ENCODE assay signal across 23 cellular contexts in the genomic region with DNA sequence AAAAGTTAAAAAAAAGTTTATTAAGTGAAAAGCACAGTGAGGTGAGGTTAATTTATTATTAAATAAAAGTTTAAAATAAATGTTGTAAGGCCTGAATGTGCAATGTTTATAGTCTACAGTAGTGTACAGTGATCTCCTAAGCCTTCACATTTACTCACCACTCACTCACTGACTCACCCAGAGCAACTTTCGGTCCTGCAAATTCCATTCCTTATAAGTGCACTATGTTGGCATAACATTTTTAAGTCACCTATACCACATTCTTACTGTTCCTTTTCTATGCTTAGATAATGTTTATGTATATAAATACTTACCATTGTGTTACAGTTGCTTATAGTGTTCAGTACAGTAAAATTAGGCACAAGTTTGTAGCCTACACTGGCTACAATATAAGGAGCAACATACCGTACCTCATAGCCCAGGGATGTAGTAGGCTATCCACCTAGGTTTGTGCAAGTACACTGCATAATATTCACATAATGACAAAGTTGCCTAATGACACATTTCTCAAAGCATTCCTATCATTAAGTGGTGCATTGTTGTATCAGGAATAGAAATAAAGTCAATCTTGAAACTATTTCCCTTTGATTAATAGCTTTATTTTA.
DNase-seq lines count a peak whose midpoint lies in the region; ATAC-seq, FAIRE-seq and TF ChIP-seq lines count a peak whose summit lies in the region.
"Had no signal": no experiment of that assay in that cellular context is flagged by ENCODE, and none has a peak within 500 bp of the region (broad histone marks: within the 10 kb centered on the region; RNA-seq: fewer than 3 reads in every experiment).

No MANE protein-coding gene starts in this region.

- H3K27me3 ChIP-seq in cardiac muscle cell = no peaks in the 10 kb centered on the region
- no peaks in the 10 kb centered on the region for H3K27me3 ChIP-seq in astrocyte (ENCODE audit: insufficient read depth, low read length)
- no peaks in the 10 kb centered on the region for H3K27me3 ChIP-seq in colonic mucosa
- H3K27me3 ChIP-seq: thyroid gland had no signal

- peaks cover 11% of the 10 kb centered on the region for H3K4me1 Mint-ChIP-seq in astrocyte (ENCODE audit: low read depth, unreplicated experiment)
- no peaks in the 10 kb centered on the region for H3K4me1 Mint-ChIP-seq in nephron progenitor cell
- H3K4me1 Mint-ChIP-seq: central memory CD8-positive, alpha-beta T cell; stimulated activated effector memory CD8-positive, alpha-beta T cell treated with anti-CD3 and anti-CD28 coated beads, Interleukin-12 subunit alpha, Interleukin-12 subunit beta, amount 100 ng/mL, for 72 hours; WTC11 had no signal

- intact Hi-C loops in left cardiac atrium (cut with DNase I) = no loop called here
- intact Hi-C loops in colonic mucosa (cut with DNase I) = no loop called here

- H3K36me3 Mint-ChIP-seq in astrocyte (ENCODE audit: low read depth, unreplicated experiment) (no peaks in the 10 kb centered on the region), nephron progenitor cell (ENCODE audit: low read depth) (no peaks in the 10 kb centered on the region)
- H3K36me3 Mint-ChIP-seq: activated naive CD4-positive, alpha-beta T cell treated with anti-CD3 and anti-CD28 coated beads, Interleukin-2, amount 50 U/mL, for 72 hours; stimulated activated effector memory CD8-positive, alpha-beta T cell treated with anti-CD3 and anti-CD28 coated beads, Interleukin-12 subunit alpha, Interleukin-12 subunit beta, amount 100 ng/mL, for 72 hours; WTC11 had no signal

- H3K27me3 Mint-ChIP-seq in astrocyte (ENCODE audit: low read depth, unreplicated experiment) (no peaks in the 10 kb centered on the region), nephron progenitor cell (ENCODE audit: low read depth, poor library complexity) (no peaks in the 10 kb centered on the region)
- H3K27me3 Mint-ChIP-seq: activated CD8-positive, alpha-beta T cell treated with anti-CD3 and anti-CD28 coated beads for 36 hours; central memory CD8-positive, alpha-beta T cell; effector memory CD8-positive, alpha-beta T cell had no signal

- H3K9ac ChIP-seq in astrocyte (ENCODE audit: low read length) (no peak overlapping the region), colonic mucosa (ENCODE audit: low read depth in 2 of 2, low read length in 2 of 2) (no peak overlapping the region)

- peak overlapping the region; percentile 67 for H3K27ac Mint-ChIP-seq in astrocyte (ENCODE audit: unreplicated experiment)
- H3K27ac Mint-ChIP-seq in nephron progenitor cell = no peak overlapping the region
- H3K27ac Mint-ChIP-seq: activated CD8-positive, alpha-beta T cell treated with anti-CD3 and anti-CD28 coated beads for 36 hours; activated naive CD4-positive, alpha-beta T cell treated with anti-CD3 and anti-CD28 coated beads, Interleukin-2, amount 50 U/mL, for 72 hours; effector memory CD8-positive, alpha-beta T cell; stimulated activated effector memory CD8-positive, alpha-beta T cell treated with anti-CD3 and anti-CD28 coated beads, Interleukin-12 subunit alpha, Interleukin-12 subunit beta, amount 100 ng/mL, for 72 hours; WTC11 had no signal

- H3K9me3 Mint-ChIP-seq in astrocyte (ENCODE audit: unreplicated experiment) (no peaks in the 10 kb centered on the region), nephron progenitor cell (no peaks in the 10 kb centered on the region)
- H3K9me3 Mint-ChIP-seq: WTC11 had no signal

- H3K9me3 ChIP-seq in cardiac muscle cell (ENCODE audit: low read depth) (no peaks in the 10 kb centered on the region), astrocyte (ENCODE audit: insufficient read depth, low read depth, low read length) (no peaks in the 10 kb centered on the region), colonic mucosa (no peaks in the 10 kb centered on the region)
- H3K9me3 ChIP-seq: thyroid gland had no signal

- H2AFZ ChIP-seq in astrocyte (ENCODE audit: low read depth, low read length) = peak overlapping the region; percentile 50

- H4K20me1 ChIP-seq in astrocyte (ENCODE audit: insufficient read depth, low read length) = no peaks in the 10 kb centered on the region

- no peak for ATAC-seq in left cardiac atrium
- ATAC-seq: activated CD8-positive, alpha-beta T cell treated with anti-CD3 and anti-CD28 coated beads for 36 hours; activated naive CD4-positive, alpha-beta T cell treated with anti-CD3 and anti-CD28 coated beads, Interleukin-2, amount 50 U/mL, for 72 hours; effector memory CD8-positive, alpha-beta T cell; left lobe of liver; stimulated activated effector memory CD8-positive, alpha-beta T cell treated with anti-CD3 and anti-CD28 coated beads, Interleukin-12 subunit alpha, Interleukin-12 subunit beta, amount 100 ng/mL, for 72 hours; WTC11 had no signal

- H3K4me3 ChIP-seq in cardiac muscle cell = no peak overlapping the region
- no peak overlapping the region for H3K4me3 ChIP-seq in astrocyte (ENCODE audit: insufficient read depth, low read depth, low read length)
- no peak overlapping the region for H3K4me3 ChIP-seq in foreskin fibroblast (ENCODE audit: low read depth in 1 of 2, low read length in 2 of 2)
- H3K4me3 ChIP-seq in colonic mucosa = no peak overlapping the region
- H3K4me3 ChIP-seq: thyroid gland had no signal

- FAIRE-seq in astrocyte (lab: Jason Lieb, UNC) = no peak

- peak overlapping the region; percentile 67 for H3K4me2 ChIP-seq in astrocyte (ENCODE audit: low read length)

- H3K4me3 Mint-ChIP-seq in astrocyte (ENCODE audit: unreplicated experiment) = no peak overlapping the region
- no peak overlapping the region for H3K4me3 Mint-ChIP-seq in nephron progenitor cell
- H3K4me3 Mint-ChIP-seq: activated CD8-positive, alpha-beta T cell treated with anti-CD3 and anti-CD28 coated beads for 36 hours; central memory CD8-positive, alpha-beta T cell; effector memory CD8-positive, alpha-beta T cell; stimulated activated effector memory CD8-positive, alpha-beta T cell treated with anti-CD3 and anti-CD28 coated beads, Interleukin-12 subunit alpha, Interleukin-12 subunit beta, amount 100 ng/mL, for 72 hours; WTC11 had no signal

- TF ChIP-seq CTCF in cardiac muscle cell (IDR thresholded peaks at IDR 0.05; ENCODE audit: low read depth, low read length) (no peak), astrocyte (IDR thresholded peaks at IDR 0.05; ENCODE audit: insufficient read depth, low read depth, low read length) (no peak), foreskin fibroblast (IDR thresholded peaks at IDR 0.05; ENCODE audit: low read depth, low read length) (no peak), colonic mucosa (IDR thresholded peaks at IDR 0.05) (no peak), nephron progenitor cell (IDR thresholded peaks at IDR 0.05) (no peak)

- H3K36me3 ChIP-seq in cardiac muscle cell = no peaks in the 10 kb centered on the region
- no peaks in the 10 kb centered on the region for H3K36me3 ChIP-seq in astrocyte (ENCODE audit: insufficient read depth, low read length)
- H3K36me3 ChIP-seq in colonic mucosa = no peaks in the 10 kb centered on the region
- H3K36me3 ChIP-seq: thyroid gland had no signal

- H3K4me1 ChIP-seq in cardiac muscle cell (ENCODE audit: low read depth) (no peaks in the 10 kb centered on the region), astrocyte (ENCODE audit: insufficient read depth, low read length) (peaks cover 5% of the 10 kb centered on the region), colonic mucosa (no peaks in the 10 kb centered on the region)
- H3K4me1 ChIP-seq: thyroid gland had no signal

- H3K79me2 ChIP-seq in astrocyte (ENCODE audit: insufficient read depth, low read length) = no peaks in the 10 kb centered on the region

- H3K27ac ChIP-seq in cardiac muscle cell (no peak overlapping the region), astrocyte (ENCODE audit: low read depth, low read length) (peak overlapping the region; percentile 32), colonic mucosa (no peak overlapping the region)
- H3K27ac ChIP-seq: thyroid gland had no signal

- DNase-seq in cardiac muscle cell (ENCODE audit: low read depth in 1 of 2, low spot score in 1 of 2) (peak; percentile 1 to 22), left cardiac atrium (no peak), astrocyte (ENCODE audit: low read depth) (peak; percentile 68), foreskin fibroblast (peak; percentile 37 to 78), UCSD-AML1 (lab: John Stamatoyannopoulos, UW; ENCODE audit: unreplicated experiment) (no peak), colonic mucosa (no peak), nephron progenitor cell (no peak), NCI-H748 treated with DMSO at 0.1 percent for 48 hours (lab: John Stamatoyannopoulos, UW) (no peak)
- DNase-seq: 8988T; activated CD8-positive, alpha-beta T cell treated with anti-CD3 and anti-CD28 coated beads for 36 hours; activated T-cell treated with anti-CD3 and anti-CD28 coated beads, Interleukin-2, amount 50 U/mL, for 48 hours; C1 segment of cervical spinal cord; effector memory CD8-positive, alpha-beta T cell; NCI-H2081; NCI-H524; stimulated activated CD4-positive, alpha-beta T cell treated with anti-CD3 and anti-CD28 coated beads, Interleukin-15, amount 100 ng/mL, for 24 hours; T-helper 2 cell; thyroid gland had no signal

Comparison
In these comparisons a context has a peak if more than half of its experiments do, and no peak if none do; other contexts are left out.
1. DNase-seq: peak in cardiac muscle cell (2 of 2), astrocyte (single experiment) and foreskin fibroblast (2 of 2); none in left cardiac atrium (single experiment), UCSD-AML1 (single experiment), colonic mucosa (single experiment), nephron progenitor cell (single experiment) and NCI-H748 treated with DMSO at 0.1 percent for 48 hours (single experiment).